ENCODE assay signal across 17 cellular contexts in genomic region chr14:40367717-40368116, GRCh38.
"Had no signal": no experiment of that assay in that cellular context is flagged by ENCODE, and none has a peak within 500 bp of the region (broad histone marks: within the 10 kb centered on the region; RNA-seq: fewer than 3 reads in every experiment).

No MANE protein-coding gene starts in this region.

- H3K4me1 ChIP-seq: Peyer's patch, SJSA1 had no signal

- H3K36me3 ChIP-seq: MG63, Peyer's patch, SJSA1 had no signal

- H3K9me3 ChIP-seq: MG63, Peyer's patch, SJSA1, SK-N-SH had no signal

- DNase-seq: Kasumi-1, MG63, NCI-H1436, NCI-H146, NCI-H1694, NCI-H187, NCI-H1930, NCI-H2107, NCI-H2171, NCI-H524, NCI-H526, Peyer's patch, Right ventricle myocardium superior, RPMI8226, SK-N-SH, SW 1271 had no signal

- H3K27me3 ChIP-seq: MG63, Peyer's patch, SJSA1 had no signal

- H3K4me2 ChIP-seq: SK-N-SH had no signal

- H3K4me3 ChIP-seq: MG63, Peyer's patch, SJSA1 had no signal

- H3K9ac ChIP-seq: SK-N-SH had no signal

- H3K9me2 ChIP-seq: SK-N-SH had no signal

- H3K27ac ChIP-seq: Peyer's patch, SJSA1 had no signal
